In the genomic region with DNA sequence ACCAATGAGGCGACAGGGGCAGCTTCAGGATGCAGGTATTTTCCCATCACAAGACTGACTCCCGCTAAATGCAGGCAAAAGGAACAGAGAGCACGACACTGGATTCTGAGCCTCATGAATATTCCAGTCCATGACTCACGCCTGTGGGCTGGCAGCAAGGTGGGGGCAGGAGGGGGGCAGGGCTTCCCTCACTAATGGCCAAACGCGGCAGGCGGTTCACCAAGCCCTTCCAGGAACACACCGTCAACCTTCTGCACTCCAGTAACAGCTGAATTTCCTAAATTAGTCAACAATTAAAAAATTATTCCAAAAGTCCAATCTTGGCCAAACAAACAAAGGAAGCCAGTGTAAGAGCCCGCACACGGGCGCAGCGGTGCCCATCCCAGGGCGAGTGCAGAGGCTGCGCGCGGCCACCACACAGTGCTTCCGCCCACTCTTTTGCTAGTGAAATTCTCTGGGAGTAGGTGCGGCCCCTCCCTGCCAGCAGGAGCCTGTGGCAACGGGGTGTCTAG, we compare ENCODE assay signal across 13 cellular contexts. TPM values are rescaled to one million over a fixed set of nuclear protein-coding genes. Genes with fewer than 3 reads are reported as not detected.
DNase-seq lines count a peak whose midpoint lies in the region; ATAC-seq, FAIRE-seq and TF ChIP-seq lines count a peak whose summit lies in the region.
"Had no signal": no experiment of that assay in that cellular context is flagged by ENCODE, and none has a peak within 500 bp of the region (broad histone marks: within the 10 kb centered on the region; RNA-seq: fewer than 3 reads in every experiment).

No MANE protein-coding gene starts in this region.

- ATAC-seq in GM18519 (IDR thresholded peaks at IDR 0.05; ENCODE audit: low FRiP score, unreplicated experiment) = no peak

- H3K4me1 ChIP-seq in right atrium auricular region = peaks cover 0 to 16% of the 10 kb centered on the region in 2 donors

- TF ChIP-seq CTCF in bronchial epithelial cell (IDR thresholded peaks at IDR 0.05; ENCODE audit: insufficient read depth, low read length, severe bottlenecking) = no peak
- TF ChIP-seq CTCF in right atrium auricular region (IDR thresholded peaks at IDR 0.05) = no peak

- no peak for FAIRE-seq in bronchial epithelial cell (lab: Jason Lieb, UNC)

- CTCF ChIA-PET in activated CD4-positive, alpha-beta T cell treated with anti-CD3 and anti-CD28 coated beads, Interleukin-2, amount 10 ng/mL, durations not matched to agents 7 days and 5 days (lab: Charles Lee) = no interaction called here

- no peaks in the 10 kb centered on the region for H3K9me3 ChIP-seq in right atrium auricular region
- H3K9me3 ChIP-seq: BLaER1 treated with 17β-estradiol and CSF1 and Interleukin-3, amounts not matched to agents 10 nM and 100 nM had no signal

- no peak overlapping the region for H3K4me3 ChIP-seq in bronchial epithelial cell (ENCODE audit: low read depth, low read length)
- no peak overlapping the region for H3K4me3 ChIP-seq in right atrium auricular region
- H3K4me3 ChIP-seq: BLaER1 treated with 17β-estradiol and CSF1 and Interleukin-3, amounts not matched to agents 10 nM and 100 nM had no signal

- DNase-seq in NCI-H82 (lab: John Stamatoyannopoulos, UW) = peak; percentile 35
- no peak for DNase-seq in NCI-H82 treated with DMSO at 0.1 percent for 48 hours (lab: John Stamatoyannopoulos, UW; ENCODE audit: unreplicated experiment)
- DNase-seq in bronchial epithelial cell (ENCODE audit: low read depth) = peak; percentile 46
- peak; percentile 36 for DNase-seq in kidney glomerular epithelial cell (lab: John Stamatoyannopoulos, UW)
- DNase-seq in right atrium auricular region (ENCODE audit: low spot score) = no peak
- DNase-seq in activated CD4-positive, alpha-beta T cell treated with anti-CD3 and anti-CD28 coated beads, Interleukin-2, amount 10 ng/mL, durations not matched to agents 7 days and 5 days = no peak
- DNase-seq in HUDEP-2 (lab: John Stamatoyannopoulos, UW; ENCODE audit: unreplicated experiment in 76 of 76) = no peak
- DNase-seq: activated naive CD4-positive, alpha-beta T cell treated with anti-CD3 and anti-CD28 coated beads for 36 hours; NCI-H146; trophoblast cell had no signal

- POLR2A ChIA-PET in activated CD4-positive, alpha-beta T cell treated with anti-CD3 and anti-CD28 coated beads, Interleukin-2, amount 10 ng/mL, durations not matched to agents 7 days and 5 days (lab: Charles Lee) = no interaction called here

- no peak overlapping the region for H3K4me3 Mint-ChIP-seq in activated CD4-positive, alpha-beta T cell treated with anti-CD3 and anti-CD28 coated beads, Interleukin-2, amount 10 ng/mL, durations not matched to agents 7 days and 5 days
- H3K4me3 Mint-ChIP-seq: activated naive CD4-positive, alpha-beta T cell treated with anti-CD3 and anti-CD28 coated beads for 36 hours had no signal

- H3K27me3 Mint-ChIP-seq in activated CD4-positive, alpha-beta T cell treated with anti-CD3 and anti-CD28 coated beads, Interleukin-2, amount 10 ng/mL, durations not matched to agents 7 days and 5 days = no peaks in the 10 kb centered on the region

- no peak overlapping the region for H3K27ac Mint-ChIP-seq in activated CD4-positive, alpha-beta T cell treated with anti-CD3 and anti-CD28 coated beads, Interleukin-2, amount 10 ng/mL, durations not matched to agents 7 days and 5 days
- H3K27ac Mint-ChIP-seq: activated naive CD4-positive, alpha-beta T cell treated with anti-CD3 and anti-CD28 coated beads for 36 hours had no signal

- no peaks in the 10 kb centered on the region for H3K4me1 Mint-ChIP-seq in activated CD4-positive, alpha-beta T cell treated with anti-CD3 and anti-CD28 coated beads, Interleukin-2, amount 10 ng/mL, durations not matched to agents 7 days and 5 days

- H3K27ac ChIP-seq in right atrium auricular region = no peak overlapping the region
- H3K27ac ChIP-seq: BLaER1 treated with 17β-estradiol and CSF1 and Interleukin-3, amounts not matched to agents 10 nM and 100 nM had no signal

- no peaks in the 10 kb centered on the region for H3K36me3 Mint-ChIP-seq in activated CD4-positive, alpha-beta T cell treated with anti-CD3 and anti-CD28 coated beads, Interleukin-2, amount 10 ng/mL, durations not matched to agents 7 days and 5 days (ENCODE audit: low read depth)

- H3K9me3 Mint-ChIP-seq in activated CD4-positive, alpha-beta T cell treated with anti-CD3 and anti-CD28 coated beads, Interleukin-2, amount 10 ng/mL, durations not matched to agents 7 days and 5 days = no peaks in the 10 kb centered on the region
- H3K9me3 Mint-ChIP-seq: activated naive CD4-positive, alpha-beta T cell treated with anti-CD3 and anti-CD28 coated beads for 36 hours had no signal

- H3K36me3 ChIP-seq in bronchial epithelial cell (ENCODE audit: control insufficient read depth, insufficient read depth, low read length) (peaks cover 11% of the 10 kb centered on the region), right atrium auricular region (no peaks in the 10 kb centered on the region)

- H3K27me3 ChIP-seq in bronchial epithelial cell (ENCODE audit: control insufficient read depth, insufficient read depth, low read length) (no peaks in the 10 kb centered on the region), right atrium auricular region (no peaks in the 10 kb centered on the region)
- H3K27me3 ChIP-seq: BLaER1 treated with 17β-estradiol and CSF1 and Interleukin-3, amounts not matched to agents 10 nM and 100 nM had no signal

RNA-seq across cellular contexts. Expression of a gene that starts 12.5 kb away (rescaled TPM):
- total RNA-seq in bronchial epithelial cell (16.5 and 44.2 TPM in 2 replicates), right atrium auricular region (10 to 100 TPM in 1 of 2 donors, 1 to 10 TPM in 1; 7.6 to 17.4 TPM)
- total RNA-seq in activated CD4-positive, alpha-beta T cell treated with anti-CD3 and anti-CD28 coated beads, Interleukin-2, amount 10 ng/mL, durations not matched to agents 7 days and 5 days = under 1 TPM; 0.85 to 0.99 TPM

RNA-seq across cellular contexts. Expression of a gene that starts 29.5 kb away (rescaled TPM):
- not detected in 2 replicates for total RNA-seq in bronchial epithelial cell
- total RNA-seq in right atrium auricular region = not detected
- not detected for total RNA-seq in activated CD4-positive, alpha-beta T cell treated with anti-CD3 and anti-CD28 coated beads, Interleukin-2, amount 10 ng/mL, durations not matched to agents 7 days and 5 days
- total RNA-seq: activated naive CD4-positive, alpha-beta T cell treated with anti-CD3 and anti-CD28 coated beads for 36 hours; T-helper 2 cell treated with Interferon-gamma antibody and Interleukin-4, amounts not matched to agents 100 ng/mL and 5 ng/mL, for 36 hours had no signal

RNA-seq across cellular contexts. Expression of a gene that starts 37.7 kb away (rescaled TPM):
- 43.3 and 53.4 TPM in 2 replicates for total RNA-seq in bronchial epithelial cell
- total RNA-seq in right atrium auricular region = 10 to 100 TPM; 71.4 to 74.4 TPM
- total RNA-seq in activated CD4-positive, alpha-beta T cell treated with anti-CD3 and anti-CD28 coated beads, Interleukin-2, amount 10 ng/mL, durations not matched to agents 7 days and 5 days = 10 to 100 TPM; 50.4 to 53.3 TPM

Comparison
In these comparisons a context has a peak if more than half of its experiments do, and no peak if none do; other contexts are left out.
1. DNase-seq: peak in NCI-H82 (single experiment), bronchial epithelial cell (single experiment) and kidney glomerular epithelial cell (single experiment); none in NCI-H82 treated with DMSO at 0.1 percent for 48 hours (single experiment), right atrium auricular region (single experiment), activated CD4-positive, alpha-beta T cell treated with anti-CD3 and anti-CD28 coated beads, Interleukin-2, amount 10 ng/mL, durations not matched to agents 7 days and 5 days (single experiment) and HUDEP-2 (0 of 76).